In the genomic region with DNA sequence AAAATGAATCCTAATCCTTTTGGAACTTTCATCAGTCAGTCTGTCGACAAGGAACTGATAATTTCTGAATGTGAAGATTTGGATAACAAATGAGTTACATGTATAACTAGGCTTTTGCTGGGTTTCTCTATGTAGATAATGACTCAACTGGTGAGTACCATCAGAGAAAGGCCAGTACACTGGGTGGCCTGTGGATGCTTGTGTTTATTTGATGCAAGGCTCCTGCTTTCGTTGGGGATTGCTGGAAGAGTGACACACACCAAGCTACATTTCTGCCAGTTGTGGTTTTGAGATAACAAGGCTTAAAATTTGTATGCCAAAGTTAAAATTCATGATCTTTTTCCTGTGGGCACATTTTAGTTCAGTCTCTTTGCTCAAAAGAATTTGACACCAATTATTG, we compare ENCODE assay signal across 20 cellular contexts.
A peak's percentile ranks its signal among the peaks of the same experiment; 100 is the strongest.
DNase-seq lines count a peak whose midpoint lies in the region; TF ChIP-seq lines count a peak whose summit lies in the region.
"Had no signal": no experiment of that assay in that cellular context is flagged by ENCODE, and none has a peak within 500 bp of the region (broad histone marks: within the 10 kb centered on the region; RNA-seq: fewer than 3 reads in every experiment).

No MANE protein-coding gene starts in this region.

- intact Hi-C loops in ascending aorta (cut with DNase I), result no loop called here

- DNase-seq in HS-27A (ENCODE audit: low read depth) (peak; percentile 88), ascending aorta (ENCODE audit: low spot score in 2 of 2) (no peak), foreskin fibroblast (peak; percentile 80), cerebellum (ENCODE audit: low spot score) (no peak), AML-193 (lab: John Stamatoyannopoulos, UW) (no peak), NCI-H82 (lab: John Stamatoyannopoulos, UW) (no peak), ureter (ENCODE audit: low spot score) (no peak)
- DNase-seq: activated CD4-positive, CD25-positive, alpha-beta regulatory T cell; activated naive CD4-positive, alpha-beta T cell treated with anti-CD3 and anti-CD28 coated beads for 36 hours; caudate nucleus; CD8-positive, alpha-beta T cell; endodermal cell; GF-D8; heart right ventricle; Karpas-422; NCI-H187 treated with DMSO at 0.1 percent for 48 hours; NCI-H524 treated with DMSO at 0.1 percent for 48 hours; pancreas; Peyer's patch; T-cell had no signal

- H3K4me1 ChIP-seq in ascending aorta, result peaks cover 10 to 45% of the 10 kb centered on the region in 2 donors
- H3K4me1 ChIP-seq: pancreas, Peyer's patch had no signal

- H3K9me3 ChIP-seq in ascending aorta, result no peaks in the 10 kb centered on the region
- H3K9me3 ChIP-seq: heart right ventricle, pancreas, Peyer's patch had no signal

- H3K36me3 ChIP-seq in ascending aorta, result no peaks in the 10 kb centered on the region
- H3K36me3 ChIP-seq: heart right ventricle, pancreas, Peyer's patch had no signal

- H3K4me3 ChIP-seq in ascending aorta (no peak overlapping the region), foreskin fibroblast (ENCODE audit: low read depth in 1 of 2, low read length in 2 of 2) (no peak overlapping the region)
- H3K4me3 ChIP-seq: heart right ventricle, pancreas, Peyer's patch had no signal

- peak overlapping the region; percentile 61 to 71 for H3K27ac ChIP-seq in ascending aorta
- H3K27ac ChIP-seq: heart right ventricle, pancreas, Peyer's patch had no signal

- no peaks in the 10 kb centered on the region for H3K27me3 ChIP-seq in ascending aorta
- H3K27me3 ChIP-seq: heart right ventricle, pancreas, Peyer's patch had no signal

- no peak for TF ChIP-seq CTCF in ascending aorta (IDR thresholded peaks at IDR 0.05)
- no peak for TF ChIP-seq CTCF in foreskin fibroblast (IDR thresholded peaks at IDR 0.05; ENCODE audit: low read depth, low read length)

Comparison
In these comparisons a context has a peak if more than half of its experiments do, and no peak if none do; other contexts are left out.
1. DNase-seq: peak in HS-27A (single experiment) and foreskin fibroblast (2 of 2); none in ascending aorta (0 of 2), cerebellum (single experiment), AML-193 (0 of 2), NCI-H82 (single experiment) and ureter (single experiment).